8 cellular contexts compared by ENCODE assay signal in genomic region chr11:25902476-25902875, GRCh38.
"Had no signal": no experiment of that assay in that cellular context is flagged by ENCODE, and none has a peak within 500 bp of the region (broad histone marks: within the 10 kb centered on the region; RNA-seq: fewer than 3 reads in every experiment).

No MANE protein-coding gene starts in this region.

- H3K4me3 ChIP-seq: GM23338 had no signal

- H3K27ac ChIP-seq: HL-60 had no signal

- FAIRE-seq: H1, H54, HepG2 had no signal

- ATAC-seq: GM23338, HepG2 had no signal

- DNase-seq: H9, HCEC 1CT, KBM-7 had no signal
